13 cellular contexts compared by ENCODE assay signal in the genomic region with DNA sequence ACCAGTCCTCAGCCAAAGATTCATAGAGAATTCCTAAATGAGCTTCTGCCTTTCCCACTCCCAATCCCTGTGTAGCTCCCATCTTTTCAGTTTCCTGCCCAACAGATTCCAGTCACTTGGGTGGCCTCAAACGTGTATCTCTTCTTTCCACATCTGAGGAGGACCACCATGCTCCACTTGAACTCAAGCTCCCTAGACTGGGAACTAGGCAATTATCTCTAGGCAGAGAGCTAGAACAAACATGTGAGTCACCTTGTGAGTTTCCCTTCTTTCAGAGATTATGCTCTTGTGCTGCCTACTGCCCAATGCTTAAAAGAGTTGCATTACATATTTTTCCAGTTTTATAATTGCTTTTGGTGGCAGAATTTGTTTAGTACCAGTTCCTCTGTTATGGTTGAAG.
DNase-seq lines count a peak whose midpoint lies in the region; ATAC-seq and TF ChIP-seq lines count a peak whose summit lies in the region.
"Had no signal": no experiment of that assay in that cellular context is flagged by ENCODE, and none has a peak within 500 bp of the region (broad histone marks: within the 10 kb centered on the region; RNA-seq: fewer than 3 reads in every experiment).

No MANE protein-coding gene starts in this region.

- no peaks in the 10 kb centered on the region for H3K36me3 ChIP-seq in SJSA1
- H3K36me3 ChIP-seq: tibial artery had no signal

- DNase-seq in activated CD4-positive, alpha-beta T cell treated with anti-CD3 and anti-CD28 coated beads for 36 hours, result no peak
- no peak for DNase-seq in activated CD4-positive, alpha-beta T cell treated with anti-CD3 and anti-CD28 coated beads for 48 hours
- DNase-seq in SJSA1 (ENCODE audit: low read depth in 1 of 2, low spot score in 2 of 2), result peak; percentile 94 to 96
- DNase-seq in fibroblast of pulmonary artery (ENCODE audit: low read depth), result peak; percentile 81
- DNase-seq in stromal cell of bone marrow (ENCODE audit: low read depth), result peak; percentile 77
- no peak for DNase-seq in GM10266 (ENCODE audit: extremely low spot score)
- no peak for DNase-seq in stimulated activated CD4-positive, alpha-beta T cell treated with anti-CD3 and anti-CD28 coated beads, Interleukin-4, amount 100 ng/mL, for 4 hours
- DNase-seq in activated naive CD8-positive, alpha-beta T cell treated with anti-CD3 and anti-CD28 coated beads for 36 hours, result no peak
- DNase-seq: AML-193; effector memory CD8-positive, alpha-beta T cell; kidney; NCI-H2081; tibial artery had no signal

- H3K27me3 Mint-ChIP-seq in activated CD4-positive, alpha-beta T cell treated with anti-CD3 and anti-CD28 coated beads for 36 hours, result no peaks in the 10 kb centered on the region
- peaks cover under 1% of the 10 kb centered on the region for H3K27me3 Mint-ChIP-seq in activated naive CD8-positive, alpha-beta T cell treated with anti-CD3 and anti-CD28 coated beads for 36 hours
- H3K27me3 Mint-ChIP-seq: effector memory CD8-positive, alpha-beta T cell had no signal

- no peaks in the 10 kb centered on the region for H3K9me3 ChIP-seq in SJSA1 (replicated peaks)
- H3K9me3 ChIP-seq: tibial artery had no signal

- H3K36me3 Mint-ChIP-seq in activated CD4-positive, alpha-beta T cell treated with anti-CD3 and anti-CD28 coated beads for 36 hours (ENCODE audit: low read depth), result no peaks in the 10 kb centered on the region
- no peaks in the 10 kb centered on the region for H3K36me3 Mint-ChIP-seq in activated naive CD8-positive, alpha-beta T cell treated with anti-CD3 and anti-CD28 coated beads for 36 hours

- CTCF ChIA-PET in activated CD4-positive, alpha-beta T cell treated with anti-CD3 and anti-CD28 coated beads for 36 hours (lab: Charles Lee), result interaction anchor here (0.9 kb wide), 1 partner anchor 21 kb away, joined by 3 read pairs; no protein-coding TSS in a partner anchor

- H3K4me1 Mint-ChIP-seq in activated CD4-positive, alpha-beta T cell treated with anti-CD3 and anti-CD28 coated beads for 36 hours, result peaks cover 2% of the 10 kb centered on the region
- no peaks in the 10 kb centered on the region for H3K4me1 Mint-ChIP-seq in activated naive CD8-positive, alpha-beta T cell treated with anti-CD3 and anti-CD28 coated beads for 36 hours

- TF ChIP-seq CTCF in fibroblast of pulmonary artery (IDR thresholded peaks at IDR 0.05; ENCODE audit: low read length, missing control alignments), result peak; percentile 12
- no peak for TF ChIP-seq CTCF in GM10266 (IDR thresholded peaks at IDR 0.05; ENCODE audit: control insufficient read depth, insufficient read depth, low read depth, missing control alignments)

- POLR2A ChIA-PET in activated CD4-positive, alpha-beta T cell treated with anti-CD3 and anti-CD28 coated beads for 36 hours (lab: Charles Lee), result no interaction called here

- H3K9me3 Mint-ChIP-seq in activated CD4-positive, alpha-beta T cell treated with anti-CD3 and anti-CD28 coated beads for 36 hours (ENCODE audit: low read depth), result no peaks in the 10 kb centered on the region
- no peaks in the 10 kb centered on the region for H3K9me3 Mint-ChIP-seq in activated naive CD8-positive, alpha-beta T cell treated with anti-CD3 and anti-CD28 coated beads for 36 hours
- H3K9me3 Mint-ChIP-seq: effector memory CD8-positive, alpha-beta T cell had no signal

- H3K27ac Mint-ChIP-seq in activated CD4-positive, alpha-beta T cell treated with anti-CD3 and anti-CD28 coated beads for 36 hours, result no peak overlapping the region
- H3K27ac Mint-ChIP-seq in activated naive CD8-positive, alpha-beta T cell treated with anti-CD3 and anti-CD28 coated beads for 36 hours, result no peak overlapping the region
- H3K27ac Mint-ChIP-seq: effector memory CD8-positive, alpha-beta T cell had no signal

- intact Hi-C loops in activated CD4-positive, alpha-beta T cell treated with anti-CD3 and anti-CD28 coated beads for 36 hours (cut with DNase I, micrococcal nuclease), result no loop called here

- H3K27ac ChIP-seq in SJSA1, result peak overlapping the region; percentile 88
- H3K27ac ChIP-seq: tibial artery had no signal

- H3K4me3 Mint-ChIP-seq in activated CD4-positive, alpha-beta T cell treated with anti-CD3 and anti-CD28 coated beads for 36 hours, result no peak overlapping the region
- H3K4me3 Mint-ChIP-seq in activated naive CD8-positive, alpha-beta T cell treated with anti-CD3 and anti-CD28 coated beads for 36 hours, result no peak overlapping the region
- H3K4me3 Mint-ChIP-seq: effector memory CD8-positive, alpha-beta T cell had no signal

- ATAC-seq in activated CD4-positive, alpha-beta T cell treated with anti-CD3 and anti-CD28 coated beads for 36 hours, result peak; percentile 30
- ATAC-seq: effector memory CD8-positive, alpha-beta T cell had no signal

- H3K27me3 ChIP-seq in SJSA1 (replicated peaks), result no peaks in the 10 kb centered on the region
- H3K27me3 ChIP-seq: tibial artery had no signal

- no peak overlapping the region for H3K4me3 ChIP-seq in SJSA1
- no peak overlapping the region for H3K4me3 ChIP-seq in fibroblast of pulmonary artery (replicated peaks; ENCODE audit: low read depth, low read length)
- H3K4me3 ChIP-seq: tibial artery had no signal

- peaks cover 57% of the 10 kb centered on the region for H3K4me1 ChIP-seq in SJSA1 (replicated peaks)

Comparison
In these comparisons a context has a peak if more than half of its experiments do, and no peak if none do; other contexts are left out.
1. DNase-seq: peak in SJSA1 (2 of 2), fibroblast of pulmonary artery (single experiment) and stromal cell of bone marrow (single experiment); none in activated CD4-positive, alpha-beta T cell treated with anti-CD3 and anti-CD28 coated beads for 36 hours (single experiment), activated CD4-positive, alpha-beta T cell treated with anti-CD3 and anti-CD28 coated beads for 48 hours (single experiment), GM10266 (single experiment), stimulated activated CD4-positive, alpha-beta T cell treated with anti-CD3 and anti-CD28 coated beads, Interleukin-4, amount 100 ng/mL, for 4 hours (0 of 2) and activated naive CD8-positive, alpha-beta T cell treated with anti-CD3 and anti-CD28 coated beads for 36 hours (single experiment).